8 cellular contexts compared by ENCODE assay signal in the genomic region with DNA sequence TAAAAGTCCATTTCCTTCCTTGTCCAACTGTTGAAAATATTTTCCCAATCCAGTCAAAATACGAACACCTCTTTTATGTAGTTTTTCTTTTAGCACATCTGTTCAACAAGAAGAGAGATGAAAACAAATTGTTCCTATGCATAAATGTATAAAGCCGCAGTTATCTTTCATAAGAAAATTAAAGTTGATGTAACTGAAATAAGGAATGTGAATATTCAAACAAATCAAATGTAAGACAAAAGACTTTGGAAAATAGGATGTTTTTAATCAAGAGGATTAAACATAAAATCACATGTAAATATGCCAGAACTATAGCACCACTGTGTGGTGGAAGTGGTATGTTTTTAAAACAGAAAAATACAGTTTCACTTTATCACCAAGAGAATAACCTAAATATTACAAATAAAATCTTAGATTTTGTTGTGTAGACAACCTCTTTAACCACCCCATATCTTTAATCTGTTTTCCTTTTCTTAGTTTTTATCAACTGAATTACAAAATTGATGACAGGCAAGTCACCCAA. TPM values are rescaled to one million over a fixed set of nuclear protein-coding genes. Genes with fewer than 3 reads are reported as not detected.
DNase-seq lines count a peak whose midpoint lies in the region; ATAC-seq, FAIRE-seq and TF ChIP-seq lines count a peak whose summit lies in the region.
"Had no signal": no experiment of that assay in that cellular context is flagged by ENCODE, and none has a peak within 500 bp of the region (broad histone marks: within the 10 kb centered on the region; RNA-seq: fewer than 3 reads in every experiment).

No MANE protein-coding gene starts in this region.

- H3K9me3 ChIP-seq in pancreas, result no peaks in the 10 kb centered on the region

- H3K9me3 Mint-ChIP-seq in progenitor cell of endocrine pancreas (ENCODE audit: low read depth), result no peaks in the 10 kb centered on the region

- 76 to 79% methylated on average over 2 of the region's 2 CpGs for WGBS in pancreas, 2 donors

- H3K4me1 Mint-ChIP-seq in progenitor cell of endocrine pancreas (ENCODE audit: low read depth), result peaks cover 10% of the 10 kb centered on the region

- H3K4me1 ChIP-seq in pancreas, result no peaks in the 10 kb centered on the region

- ATAC-seq in pancreas, result no peak
- no peak for ATAC-seq in GM21723 (IDR thresholded peaks at IDR 0.05; ENCODE audit: unreplicated experiment)

- no peak overlapping the region for H3K4me3 Mint-ChIP-seq in progenitor cell of endocrine pancreas (ENCODE audit: low read depth)

- no peaks in the 10 kb centered on the region for H3K36me3 Mint-ChIP-seq in progenitor cell of endocrine pancreas (ENCODE audit: insufficient read depth)

- FAIRE-seq in pancreas (lab: Jason Lieb, UNC), result no peak

- no peaks in the 10 kb centered on the region for H3K27me3 ChIP-seq in pancreas

- in situ Hi-C loops in GM13977 (cut with MboI; ENCODE audit: low pct_unique_long_range_greater_than_20kb, low sequenced_read_pairs, unreplicated experiment), result no loop called here

- TF ChIP-seq CTCF in GM13977 (IDR thresholded peaks at IDR 0.05; ENCODE audit: extremely low read depth, insufficient read depth, missing control alignments) (peak; percentile 27), progenitor cell of endocrine pancreas (IDR thresholded peaks at IDR 0.05; ENCODE audit: unreplicated experiment) (peak; percentile 26), pancreas (IDR thresholded peaks at IDR 0.05) (no peak)

- H3K27ac ChIP-seq in pancreas, result no peak overlapping the region

- H3K4me3 ChIP-seq in pancreas, result no peak overlapping the region

- H3K36me3 ChIP-seq in pancreas, result no peaks in the 10 kb centered on the region

- no peak for DNase-seq in GM13977 (ENCODE audit: low spot score)
- peak; percentile 12 to 31 for DNase-seq in NCI-H446 (lab: John Stamatoyannopoulos, UW)
- DNase-seq in dermis blood vessel endothelial cell, result peak; percentile 8
- DNase-seq in progenitor cell of endocrine pancreas (ENCODE audit: low spot score, unreplicated experiment), result no peak
- no peak for DNase-seq in NCI-H187 treated with DMSO at 0.1 percent for 48 hours (lab: John Stamatoyannopoulos, UW)
- no peak for DNase-seq in pancreas
- DNase-seq: NCI-H1694 had no signal

- no peaks in the 10 kb centered on the region for H3K27me3 Mint-ChIP-seq in progenitor cell of endocrine pancreas

- intact Hi-C loops in pancreas (cut with DNase I), result no loop called here

- no peak overlapping the region for H3K27ac Mint-ChIP-seq in progenitor cell of endocrine pancreas

RNA-seq across cellular contexts. Expression of a gene that starts 40.4 kb away (rescaled TPM):
- total RNA-seq in dermis blood vessel endothelial cell (under 0.01 and 0.42 TPM in 2 replicates), progenitor cell of endocrine pancreas (9.6 and 12.7 TPM in 2 replicates), pancreas (1 to 10 TPM; 1.8 to 5.7 (median 3.0) TPM)
- 1 to 10 TPM; 1.7 to 3.9 TPM for polyA plus RNA-seq in pancreas

RNA-seq across cellular contexts. Expression of a gene that starts 44.7 kb away (rescaled TPM):
- total RNA-seq in dermis blood vessel endothelial cell (not detected in 2 replicates), progenitor cell of endocrine pancreas (not detected in 2 replicates), pancreas (not detected)
- polyA plus RNA-seq in pancreas, result not detected

Comparison
In these comparisons a context has a peak if more than half of its experiments do, and no peak if none do; other contexts are left out.
1. DNase-seq: peak in NCI-H446 (2 of 2) and dermis blood vessel endothelial cell (single experiment); none in GM13977 (single experiment), progenitor cell of endocrine pancreas (single experiment), NCI-H187 treated with DMSO at 0.1 percent for 48 hours (single experiment) and pancreas (0 of 6).
2. CTCF ChIP-seq: peak in GM13977 (single experiment) and progenitor cell of endocrine pancreas (single experiment); none in pancreas (0 of 4).